8 cellular contexts compared by ENCODE assay signal in genomic region chr20:51695574-51696303, GRCh38.
DNase-seq lines count a peak whose midpoint lies in the region; ATAC-seq and TF ChIP-seq lines count a peak whose summit lies in the region.

No MANE protein-coding gene starts in this region.

- H4K20me1 ChIP-seq in KMS-11 (ENCODE audit: insufficient read depth): no peaks in the 10 kb centered on the region

- H3K79me2 ChIP-seq in KMS-11 (ENCODE audit: insufficient read depth, low read depth): no peaks in the 10 kb centered on the region

- peak; percentile 20 for DNase-seq in COLO668 (lab: John Stamatoyannopoulos, UW; ENCODE audit: unreplicated experiment)
- DNase-seq in cardiac fibroblast (ENCODE audit: low read depth in 2 of 2): peak; percentile 52 to 76
- DNase-seq in myocyte (ENCODE audit: low read depth): peak; percentile 73
- DNase-seq in pons (ENCODE audit: low spot score): no peak
- DNase-seq in KG1 (lab: John Stamatoyannopoulos, UW): no peak
- DNase-seq in GM10266 (ENCODE audit: extremely low spot score): no peak

- H3K4me3 ChIP-seq in KMS-11 (IDR thresholded peaks at IDR 0.05; ENCODE audit: insufficient read depth, low read depth, low read length) (no peak overlapping the region), cardiac fibroblast (replicated peaks in 1 of 2; ENCODE audit: low read depth in 2 of 2, low read length in 2 of 2) (no peak overlapping the region)

- H3K27me3 ChIP-seq in KMS-11 (ENCODE audit: insufficient read depth, low read depth): no peaks in the 10 kb centered on the region

- H2AFZ ChIP-seq in KMS-11 (ENCODE audit: low read depth): no peak overlapping the region

- no peaks in the 10 kb centered on the region for H3K36me3 ChIP-seq in KMS-11 (ENCODE audit: insufficient read depth)

- peaks cover 10% of the 10 kb centered on the region for H3K4me1 ChIP-seq in KMS-11 (ENCODE audit: low read depth, poor library complexity, severe bottlenecking)

- no peak overlapping the region for H3K27ac ChIP-seq in KMS-11

- no peak overlapping the region for H3K9ac ChIP-seq in KMS-11

- ATAC-seq in HG03196 (IDR thresholded peaks at IDR 0.05; ENCODE audit: unreplicated experiment): no peak

- TF ChIP-seq CTCF in KMS-11 (conservative IDR thresholded peaks at IDR 0.05; ENCODE audit: low read depth, low read length) (no peak), cardiac fibroblast (IDR thresholded peaks at IDR 0.05; ENCODE audit: low read depth, low read length) (no peak), GM10266 (IDR thresholded peaks at IDR 0.05; ENCODE audit: control insufficient read depth, insufficient read depth, low read depth, missing control alignments) (no peak)

- H3K4me2 ChIP-seq in KMS-11: 0 out of 2 replicates have a peak overlapping the region, but pooled peaks have one; percentile 8

Comparison
In these comparisons a context has a peak if more than half of its experiments do, and no peak if none do; other contexts are left out.
1. DNase-seq: peak in COLO668 (single experiment), cardiac fibroblast (2 of 2) and myocyte (single experiment); none in pons (single experiment), KG1 (single experiment) and GM10266 (single experiment).